In the genomic region with DNA sequence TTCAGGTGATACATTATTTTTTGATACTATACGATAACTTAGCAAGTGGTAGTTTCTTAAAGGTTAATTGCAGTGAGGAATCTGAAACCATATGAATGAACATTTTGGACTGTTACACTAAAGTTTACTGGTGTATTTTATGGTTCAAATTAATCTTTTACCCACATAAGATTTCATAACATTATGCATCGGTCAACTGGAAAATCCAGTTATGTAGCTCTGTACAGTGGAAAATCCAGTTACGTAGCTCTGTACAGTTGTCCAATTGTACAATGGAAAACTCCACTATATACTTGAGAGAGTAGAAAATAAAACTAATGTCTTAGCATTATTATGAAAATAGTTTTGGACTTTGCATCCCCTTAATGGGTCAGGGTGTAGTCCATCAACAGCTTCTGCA, we compare ENCODE assay signal across 13 cellular contexts. TPM values are rescaled to one million over a fixed set of nuclear protein-coding genes. Genes with fewer than 3 reads are reported as not detected.
A peak's percentile ranks its signal among the peaks of the same experiment; 100 is the strongest.
DNase-seq lines count a peak whose midpoint lies in the region; ATAC-seq and TF ChIP-seq lines count a peak whose summit lies in the region.
"Had no signal": no experiment of that assay in that cellular context is flagged by ENCODE, and none has a peak within 500 bp of the region (broad histone marks: within the 10 kb centered on the region; RNA-seq: fewer than 3 reads in every experiment).

No MANE protein-coding gene starts in this region.

- H3K79me2 ChIP-seq in smooth muscle cell (ENCODE audit: low read depth), result peaks cover 18% of the 10 kb centered on the region

- H3K27me3 Mint-ChIP-seq in activated CD8-positive, alpha-beta memory T cell treated with anti-CD3 and anti-CD28 coated beads, Interleukin-2, amount 10 ng/mL, durations not matched to agents 7 days and 5 days, result no peaks in the 10 kb centered on the region
- H3K27me3 Mint-ChIP-seq in WTC11 (ENCODE audit: low read depth), result no peaks in the 10 kb centered on the region

- H3K36me3 ChIP-seq in smooth muscle cell (ENCODE audit: low read depth), result no peaks in the 10 kb centered on the region
- H3K36me3 ChIP-seq in H7 (replicated peaks; ENCODE audit: control insufficient read depth, insufficient read depth, low read length), result 0 out of 2 replicates have a peak, but pooled peaks cover 2% of the 10 kb centered on the region
- H3K36me3 ChIP-seq: left lung had no signal

- no peak for ATAC-seq in activated CD8-positive, alpha-beta memory T cell treated with anti-CD3 and anti-CD28 coated beads, Interleukin-2, amount 10 ng/mL, durations not matched to agents 7 days and 5 days
- ATAC-seq in WTC11, result no peak
- peak; percentile 54 for ATAC-seq in esophagus mucosa
- no peak for ATAC-seq in HG03280 (IDR thresholded peaks at IDR 0.05; ENCODE audit: unreplicated experiment)
- ATAC-seq: left lung had no signal

- no peaks in the 10 kb centered on the region for H3K9me3 ChIP-seq in smooth muscle cell (replicated peaks; ENCODE audit: low read depth)
- H3K9me3 ChIP-seq: left lung had no signal

- peaks cover 14% of the 10 kb centered on the region for H3K4me1 ChIP-seq in smooth muscle cell (ENCODE audit: low read depth)

- peak overlapping the region; percentile 90 for H3K27ac ChIP-seq in smooth muscle cell (ENCODE audit: low read depth)
- H3K27ac ChIP-seq: left lung had no signal

- WGBS in smooth muscle cell (ENCODE audit: low lambda C conversion rate), result 77% methylated on average over 3 of the region's 3 CpGs

- no peaks in the 10 kb centered on the region for H3K9me3 Mint-ChIP-seq in activated CD8-positive, alpha-beta memory T cell treated with anti-CD3 and anti-CD28 coated beads, Interleukin-2, amount 10 ng/mL, durations not matched to agents 7 days and 5 days (ENCODE audit: low read depth)
- no peaks in the 10 kb centered on the region for H3K9me3 Mint-ChIP-seq in WTC11

- TF ChIP-seq CTCF in WTC11 (IDR thresholded peaks at IDR 0.05) (no peak), smooth muscle cell (IDR thresholded peaks at IDR 0.05; ENCODE audit: borderline replicate concordance, insufficient read depth, poor library complexity, severe bottlenecking) (no peak)

- H2AFZ ChIP-seq in smooth muscle cell (ENCODE audit: low read depth), result no peak overlapping the region

- no peak overlapping the region for H3K27ac Mint-ChIP-seq in activated CD8-positive, alpha-beta memory T cell treated with anti-CD3 and anti-CD28 coated beads, Interleukin-2, amount 10 ng/mL, durations not matched to agents 7 days and 5 days
- no peak overlapping the region for H3K27ac Mint-ChIP-seq in WTC11

- H3K36me3 Mint-ChIP-seq in activated CD8-positive, alpha-beta memory T cell treated with anti-CD3 and anti-CD28 coated beads, Interleukin-2, amount 10 ng/mL, durations not matched to agents 7 days and 5 days, result peaks cover 4% of the 10 kb centered on the region
- H3K36me3 Mint-ChIP-seq in WTC11, result no peaks in the 10 kb centered on the region

- H3K9ac ChIP-seq in smooth muscle cell (ENCODE audit: low read depth), result no peak overlapping the region

- H3F3A ChIP-seq in smooth muscle cell (ENCODE audit: low read depth), result peaks cover 3% of the 10 kb centered on the region

- POLR2A ChIA-PET in WTC11 (lab: Charles Lee), result interaction anchor here (0.6 kb wide), 1 partner anchor 13 kb away, joined by 3 read pairs; no protein-coding TSS in a partner anchor

- peaks cover 35% of the 10 kb centered on the region for H3K4me1 Mint-ChIP-seq in activated CD8-positive, alpha-beta memory T cell treated with anti-CD3 and anti-CD28 coated beads, Interleukin-2, amount 10 ng/mL, durations not matched to agents 7 days and 5 days
- H3K4me1 Mint-ChIP-seq in WTC11, result peaks cover 32% of the 10 kb centered on the region

- H3K4me3 ChIP-seq in smooth muscle cell (no peak overlapping the region), H7 (ENCODE audit: insufficient read depth, low read depth, low read length) (no peak overlapping the region)
- H3K4me3 ChIP-seq: left lung had no signal

- H3K27me3 ChIP-seq in smooth muscle cell (ENCODE audit: low read depth), result no peaks in the 10 kb centered on the region
- no peaks in the 10 kb centered on the region for H3K27me3 ChIP-seq in H7 (ENCODE audit: control insufficient read depth, insufficient read depth, low read length)
- H3K27me3 ChIP-seq: left lung had no signal

- CTCF ChIA-PET in activated CD8-positive, alpha-beta memory T cell treated with anti-CD3 and anti-CD28 coated beads, Interleukin-2, amount 10 ng/mL, durations not matched to agents 7 days and 5 days (lab: Charles Lee), result interaction anchor here (0.9 to 9.7 kb wide), 7 partner anchors 18 to 170 kb away, joined by 3 to 151 read pairs (median 5); no protein-coding TSS in a partner anchor
- CTCF ChIA-PET in WTC11 (lab: Charles Lee), result no interaction called here

- peaks cover 15% of the 10 kb centered on the region for H4K20me1 ChIP-seq in smooth muscle cell (ENCODE audit: low read depth)

- H3K4me3 Mint-ChIP-seq in activated CD8-positive, alpha-beta memory T cell treated with anti-CD3 and anti-CD28 coated beads, Interleukin-2, amount 10 ng/mL, durations not matched to agents 7 days and 5 days, result peak overlapping the region; percentile 91
- H3K4me3 Mint-ChIP-seq in WTC11, result peak overlapping the region; percentile 92

- no peak overlapping the region for H3K4me2 ChIP-seq in smooth muscle cell

- DNase-seq in activated CD8-positive, alpha-beta memory T cell treated with anti-CD3 and anti-CD28 coated beads, Interleukin-2, amount 10 ng/mL, durations not matched to agents 7 days and 5 days, result no peak
- DNase-seq in activated CD8-positive, alpha-beta memory T cell treated with anti-CD3 and anti-CD28 coated beads, Interleukin-2, amount 50 U/mL, for 48 hours, result no peak
- DNase-seq in WTC11 (ENCODE audit: low spot score) (no peak), smooth muscle cell (lab: John Stamatoyannopoulos, UW; ENCODE audit: unreplicated experiment) (no peak), H7 (no peak)
- no peak for DNase-seq in stimulated activated CD4-positive, alpha-beta T cell treated with anti-CD3 and anti-CD28 coated beads, Interleukin-1b, Interleukin-23, amount 100 ng/mL, for 48 hours
- DNase-seq: left lung had no signal

TF ChIP-seq in WTC11, 78 proteins besides CTCF, POLR2A, EP300 and RAD21 (continues in another document):
- TF ChIP-seq NR3C1 (CRISPR knock-in tag; conservative IDR thresholded peaks at IDR 0.05; ENCODE audit: low read depth), result no peak
- TF ChIP-seq NR2C2 (CRISPR knock-in tag; IDR thresholded peaks at IDR 0.05), result no peak
- TF ChIP-seq, protein P1, sequence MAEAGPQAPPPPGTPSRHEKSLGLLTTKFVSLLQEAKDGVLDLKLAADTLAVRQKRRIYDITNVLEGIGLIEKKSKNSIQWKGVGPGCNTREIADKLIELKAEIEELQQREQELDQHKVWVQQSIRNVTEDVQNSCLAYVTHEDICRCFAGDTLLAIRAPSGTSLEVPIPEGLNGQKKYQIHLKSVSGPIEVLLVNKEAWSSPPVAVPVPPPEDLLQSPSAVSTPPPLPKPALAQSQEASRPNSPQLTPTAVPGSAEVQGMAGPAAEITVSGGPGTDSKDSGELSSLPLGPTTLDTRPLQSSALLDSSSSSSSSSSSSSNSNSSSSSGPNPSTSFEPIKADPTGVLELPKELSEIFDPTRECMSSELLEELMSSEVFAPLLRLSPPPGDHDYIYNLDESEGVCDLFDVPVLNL (CRISPR knock-in tag; IDR thresholded peaks at IDR 0.05; ENCODE audit: borderline replicate concordance, low read depth), result no peak
- TF ChIP-seq GTF2I (CRISPR knock-in tag; conservative IDR thresholded peaks at IDR 0.05), result no peak
- no peak for TF ChIP-seq ELF4 (CRISPR knock-in tag; IDR thresholded peaks at IDR 0.05; ENCODE audit: low read depth)
- TF ChIP-seq, protein P2, sequence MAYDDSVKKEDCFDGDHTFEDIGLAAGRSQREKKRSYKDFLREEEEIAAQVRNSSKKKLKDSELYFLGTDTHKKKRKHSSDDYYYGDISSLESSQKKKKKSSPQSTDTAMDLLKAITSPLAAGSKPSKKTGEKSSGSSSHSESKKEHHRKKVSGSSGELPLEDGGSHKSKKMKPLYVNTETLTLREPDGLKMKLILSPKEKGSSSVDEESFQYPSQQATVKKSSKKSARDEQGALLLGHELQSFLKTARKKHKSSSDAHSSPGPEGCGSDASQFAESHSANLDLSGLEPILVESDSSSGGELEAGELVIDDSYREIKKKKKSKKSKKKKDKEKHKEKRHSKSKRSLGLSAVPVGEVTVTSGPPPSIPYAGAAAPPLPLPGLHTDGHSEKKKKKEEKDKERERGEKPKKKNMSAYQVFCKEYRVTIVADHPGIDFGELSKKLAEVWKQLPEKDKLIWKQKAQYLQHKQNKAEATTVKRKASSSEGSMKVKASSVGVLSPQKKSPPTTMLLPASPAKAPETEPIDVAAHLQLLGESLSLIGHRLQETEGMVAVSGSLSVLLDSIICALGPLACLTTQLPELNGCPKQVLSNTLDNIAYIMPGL (CRISPR knock-in tag; IDR thresholded peaks at IDR 0.05), result no peak
- TF ChIP-seq JUN (CRISPR knock-in tag; IDR thresholded peaks at IDR 0.05), result no peak
- TF ChIP-seq NFE2L1 (CRISPR knock-in tag; IDR thresholded peaks at IDR 0.05), result no peak
- TF ChIP-seq, protein P3, sequence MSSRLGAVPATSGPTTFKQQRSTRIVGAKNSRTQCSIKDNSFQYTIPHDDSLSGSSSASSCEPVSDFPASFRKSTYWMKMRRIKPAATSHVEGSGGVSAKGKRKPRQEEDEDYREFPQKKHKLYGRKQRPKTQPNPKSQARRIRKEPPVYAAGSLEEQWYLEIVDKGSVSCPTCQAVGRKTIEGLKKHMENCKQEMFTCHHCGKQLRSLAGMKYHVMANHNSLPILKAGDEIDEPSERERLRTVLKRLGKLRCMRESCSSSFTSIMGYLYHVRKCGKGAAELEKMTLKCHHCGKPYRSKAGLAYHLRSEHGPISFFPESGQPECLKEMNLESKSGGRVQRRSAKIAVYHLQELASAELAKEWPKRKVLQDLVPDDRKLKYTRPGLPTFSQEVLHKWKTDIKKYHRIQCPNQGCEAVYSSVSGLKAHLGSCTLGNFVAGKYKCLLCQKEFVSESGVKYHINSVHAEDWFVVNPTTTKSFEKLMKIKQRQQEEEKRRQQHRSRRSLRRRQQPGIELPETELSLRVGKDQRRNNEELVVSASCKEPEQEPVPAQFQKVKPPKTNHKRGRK (CRISPR knock-in tag; IDR thresholded peaks at IDR 0.05; ENCODE audit: borderline replicate concordance), result no peak
- no peak for TF ChIP-seq ZNF423 (CRISPR knock-in tag; IDR thresholded peaks at IDR 0.05)

RNA-seq across cellular contexts. Expression of a gene that starts 2.0 kb away (rescaled TPM):
- 10 to 100 TPM; 52.8 to 60.8 TPM for total RNA-seq in activated CD8-positive, alpha-beta memory T cell treated with anti-CD3 and anti-CD28 coated beads, Interleukin-2, amount 10 ng/mL, durations not matched to agents 7 days and 5 days
- total RNA-seq in WTC11 (2021) (64.7 to 72.4 TPM (median 71.3 TPM) in 3 replicates), esophagus mucosa (59.4 TPM), smooth muscle cell (58.4 and 69.9 TPM in 2 replicates)
- polyA plus RNA-seq in smooth muscle cell, result 74.0 and 85.3 TPM in 2 replicates
- total RNA-seq in H7 (2014; rRNA removed; shearing (Covaris generic)), result 56.9 and 67.4 TPM in 2 replicates

RNA-seq across cellular contexts. Expression of a gene that starts 59.5 kb away (rescaled TPM):
- 10 to 100 TPM; 11.1 to 13.1 TPM for total RNA-seq in activated CD8-positive, alpha-beta memory T cell treated with anti-CD3 and anti-CD28 coated beads, Interleukin-2, amount 10 ng/mL, durations not matched to agents 7 days and 5 days
- total RNA-seq in WTC11 (2021) (0.09 TPM in 1 of 3 replicates, not detected in the others), esophagus mucosa (not detected), smooth muscle cell (0.36 TPM in 1 of 2 replicates, not detected in the other)
- polyA plus RNA-seq in smooth muscle cell, result 0.38 TPM in 1 of 2 replicates, not detected in the other
- total RNA-seq in H7 (2014; rRNA removed; shearing (Covaris generic)), result 0.10 TPM in 1 of 2 replicates, not detected in the other
- total RNA-seq: Daoy, glomerular endothelial cell, LHCN-M2 had no signal
- polyA plus RNA-seq: AG04450 had no signal
